1 cellular context compared by ENCODE assay signal in the genomic region with DNA sequence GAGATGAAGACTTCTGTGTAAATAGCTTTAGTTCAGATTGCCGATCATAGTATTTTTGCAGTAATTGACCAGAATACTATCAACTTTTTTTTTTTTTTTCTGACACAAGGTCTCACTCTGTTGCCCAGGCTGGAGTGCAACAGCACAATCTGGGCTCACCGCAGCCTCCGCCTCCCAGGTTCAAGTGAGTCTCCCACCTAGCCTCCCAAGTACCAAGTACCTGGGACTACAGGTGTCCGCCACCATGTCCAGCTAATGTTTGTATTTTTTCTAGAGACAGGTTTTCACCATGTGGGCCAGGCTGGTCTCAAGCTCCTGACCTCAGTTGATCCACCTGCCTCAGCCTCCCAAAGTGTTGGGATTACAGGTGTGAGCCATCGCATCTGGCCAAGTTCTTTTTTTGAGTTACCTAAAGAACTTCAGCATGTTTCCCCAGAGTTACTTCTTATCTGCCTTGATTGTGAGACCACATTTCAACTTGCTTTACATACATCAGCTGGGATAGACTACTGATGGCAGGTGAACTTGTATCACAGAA.
TF ChIP-seq lines count a peak whose summit lies in the region.

No MANE protein-coding gene starts in this region.

TF ChIP-seq in WTC11, 78 proteins besides CTCF, POLR2A, EP300 and RAD21 (continued from another document):
- TF ChIP-seq, protein P1, sequence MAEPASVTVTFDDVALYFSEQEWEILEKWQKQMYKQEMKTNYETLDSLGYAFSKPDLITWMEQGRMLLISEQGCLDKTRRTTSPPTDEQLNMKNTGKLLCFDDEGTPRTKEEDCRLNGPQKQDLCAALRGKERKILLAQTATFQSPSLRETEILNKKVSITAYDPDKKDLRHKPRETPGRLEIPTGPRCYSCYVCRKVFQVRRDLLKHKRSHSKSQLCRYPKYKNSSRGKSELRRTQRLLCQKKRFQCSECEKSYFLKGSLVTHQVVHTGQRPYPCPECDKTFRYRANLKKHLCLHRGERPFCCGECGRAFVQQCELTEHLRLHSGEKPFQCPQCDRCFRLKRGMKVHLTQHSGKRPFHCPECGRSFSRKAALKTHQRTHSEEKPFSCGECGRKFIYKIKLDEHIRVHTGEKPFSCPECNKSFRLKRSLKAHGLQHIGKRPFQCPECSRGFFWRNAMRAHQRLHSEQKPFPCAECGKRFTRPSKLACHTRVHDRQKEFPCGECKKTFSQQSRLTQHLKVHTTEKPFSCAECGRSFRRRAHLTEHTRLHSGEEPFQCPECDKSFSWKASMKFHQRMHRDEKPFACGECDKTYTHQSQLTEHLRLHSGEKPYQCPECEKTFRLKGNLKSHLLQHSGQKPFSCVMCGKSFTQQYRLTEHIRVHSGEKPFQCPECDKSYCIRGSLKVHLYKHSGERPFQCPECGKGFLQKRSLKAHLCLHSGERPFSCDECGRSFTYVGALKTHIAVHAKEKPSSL (CRISPR knock-in tag; conservative IDR thresholded peaks at IDR 0.05) = no peak
- TF ChIP-seq, protein P2, sequence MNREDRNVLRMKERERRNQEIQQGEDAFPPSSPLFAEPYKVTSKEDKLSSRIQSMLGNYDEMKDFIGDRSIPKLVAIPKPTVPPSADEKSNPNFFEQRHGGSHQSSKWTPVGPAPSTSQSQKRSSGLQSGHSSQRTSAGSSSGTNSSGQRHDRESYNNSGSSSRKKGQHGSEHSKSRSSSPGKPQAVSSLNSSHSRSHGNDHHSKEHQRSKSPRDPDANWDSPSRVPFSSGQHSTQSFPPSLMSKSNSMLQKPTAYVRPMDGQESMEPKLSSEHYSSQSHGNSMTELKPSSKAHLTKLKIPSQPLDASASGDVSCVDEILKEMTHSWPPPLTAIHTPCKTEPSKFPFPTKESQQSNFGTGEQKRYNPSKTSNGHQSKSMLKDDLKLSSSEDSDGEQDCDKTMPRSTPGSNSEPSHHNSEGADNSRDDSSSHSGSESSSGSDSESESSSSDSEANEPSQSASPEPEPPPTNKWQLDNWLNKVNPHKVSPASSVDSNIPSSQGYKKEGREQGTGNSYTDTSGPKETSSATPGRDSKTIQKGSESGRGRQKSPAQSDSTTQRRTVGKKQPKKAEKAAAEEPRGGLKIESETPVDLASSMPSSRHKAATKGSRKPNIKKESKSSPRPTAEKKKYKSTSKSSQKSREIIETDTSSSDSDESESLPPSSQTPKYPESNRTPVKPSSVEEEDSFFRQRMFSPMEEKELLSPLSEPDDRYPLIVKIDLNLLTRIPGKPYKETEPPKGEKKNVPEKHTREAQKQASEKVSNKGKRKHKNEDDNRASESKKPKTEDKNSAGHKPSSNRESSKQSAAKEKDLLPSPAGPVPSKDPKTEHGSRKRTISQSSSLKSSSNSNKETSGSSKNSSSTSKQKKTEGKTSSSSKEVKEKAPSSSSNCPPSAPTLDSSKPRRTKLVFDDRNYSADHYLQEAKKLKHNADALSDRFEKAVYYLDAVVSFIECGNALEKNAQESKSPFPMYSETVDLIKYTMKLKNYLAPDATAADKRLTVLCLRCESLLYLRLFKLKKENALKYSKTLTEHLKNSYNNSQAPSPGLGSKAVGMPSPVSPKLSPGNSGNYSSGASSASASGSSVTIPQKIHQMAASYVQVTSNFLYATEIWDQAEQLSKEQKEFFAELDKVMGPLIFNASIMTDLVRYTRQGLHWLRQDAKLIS (CRISPR knock-in tag; IDR thresholded peaks at IDR 0.05; ENCODE audit: borderline replicate concordance) = no peak
- TF ChIP-seq, protein P3, sequence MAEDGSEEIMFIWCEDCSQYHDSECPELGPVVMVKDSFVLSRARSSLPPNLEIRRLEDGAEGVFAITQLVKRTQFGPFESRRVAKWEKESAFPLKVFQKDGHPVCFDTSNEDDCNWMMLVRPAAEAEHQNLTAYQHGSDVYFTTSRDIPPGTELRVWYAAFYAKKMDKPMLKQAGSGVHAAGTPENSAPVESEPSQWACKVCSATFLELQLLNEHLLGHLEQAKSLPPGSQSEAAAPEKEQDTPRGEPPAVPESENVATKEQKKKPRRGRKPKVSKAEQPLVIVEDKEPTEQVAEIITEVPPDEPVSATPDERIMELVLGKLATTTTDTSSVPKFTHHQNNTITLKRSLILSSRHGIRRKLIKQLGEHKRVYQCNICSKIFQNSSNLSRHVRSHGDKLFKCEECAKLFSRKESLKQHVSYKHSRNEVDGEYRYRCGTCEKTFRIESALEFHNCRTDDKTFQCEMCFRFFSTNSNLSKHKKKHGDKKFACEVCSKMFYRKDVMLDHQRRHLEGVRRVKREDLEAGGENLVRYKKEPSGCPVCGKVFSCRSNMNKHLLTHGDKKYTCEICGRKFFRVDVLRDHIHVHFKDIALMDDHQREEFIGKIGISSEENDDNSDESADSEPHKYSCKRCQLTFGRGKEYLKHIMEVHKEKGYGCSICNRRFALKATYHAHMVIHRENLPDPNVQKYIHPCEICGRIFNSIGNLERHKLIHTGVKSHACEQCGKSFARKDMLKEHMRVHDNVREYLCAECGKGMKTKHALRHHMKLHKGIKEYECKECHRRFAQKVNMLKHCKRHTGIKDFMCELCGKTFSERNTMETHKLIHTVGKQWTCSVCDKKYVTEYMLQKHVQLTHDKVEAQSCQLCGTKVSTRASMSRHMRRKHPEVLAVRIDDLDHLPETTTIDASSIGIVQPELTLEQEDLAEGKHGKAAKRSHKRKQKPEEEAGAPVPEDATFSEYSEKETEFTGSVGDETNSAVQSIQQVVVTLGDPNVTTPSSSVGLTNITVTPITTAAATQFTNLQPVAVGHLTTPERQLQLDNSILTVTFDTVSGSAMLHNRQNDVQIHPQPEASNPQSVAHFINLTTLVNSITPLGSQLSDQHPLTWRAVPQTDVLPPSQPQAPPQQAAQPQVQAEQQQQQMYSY (CRISPR knock-in tag; IDR thresholded peaks at IDR 0.05) = no peak
- TF ChIP-seq EMX1 (CRISPR knock-in tag; IDR thresholded peaks at IDR 0.05) (no peak), SMAD3 (CRISPR knock-in tag; IDR thresholded peaks at IDR 0.05; ENCODE audit: borderline replicate concordance) (no peak), ZNF121 (CRISPR knock-in tag; IDR thresholded peaks at IDR 0.05) (no peak), CREM (CRISPR knock-in tag; IDR thresholded peaks at IDR 0.05) (no peak), CBFB (CRISPR knock-in tag; IDR thresholded peaks at IDR 0.05; ENCODE audit: low read depth) (no peak)
- TF ChIP-seq, protein P4, sequence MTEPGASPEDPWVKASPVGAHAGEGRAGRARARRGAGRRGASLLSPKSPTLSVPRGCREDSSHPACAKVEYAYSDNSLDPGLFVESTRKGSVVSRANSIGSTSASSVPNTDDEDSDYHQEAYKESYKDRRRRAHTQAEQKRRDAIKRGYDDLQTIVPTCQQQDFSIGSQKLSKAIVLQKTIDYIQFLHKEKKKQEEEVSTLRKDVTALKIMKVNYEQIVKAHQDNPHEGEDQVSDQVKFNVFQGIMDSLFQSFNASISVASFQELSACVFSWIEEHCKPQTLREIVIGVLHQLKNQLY (CRISPR knock-in tag; IDR thresholded peaks at IDR 0.05) = no peak
- TF ChIP-seq, protein P5, sequence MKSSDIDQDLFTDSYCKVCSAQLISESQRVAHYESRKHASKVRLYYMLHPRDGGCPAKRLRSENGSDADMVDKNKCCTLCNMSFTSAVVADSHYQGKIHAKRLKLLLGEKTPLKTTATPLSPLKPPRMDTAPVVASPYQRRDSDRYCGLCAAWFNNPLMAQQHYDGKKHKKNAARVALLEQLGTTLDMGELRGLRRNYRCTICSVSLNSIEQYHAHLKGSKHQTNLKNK (CRISPR knock-in tag; IDR thresholded peaks at IDR 0.05) = no peak
